11 cellular contexts compared by ENCODE assay signal in the genomic region with DNA sequence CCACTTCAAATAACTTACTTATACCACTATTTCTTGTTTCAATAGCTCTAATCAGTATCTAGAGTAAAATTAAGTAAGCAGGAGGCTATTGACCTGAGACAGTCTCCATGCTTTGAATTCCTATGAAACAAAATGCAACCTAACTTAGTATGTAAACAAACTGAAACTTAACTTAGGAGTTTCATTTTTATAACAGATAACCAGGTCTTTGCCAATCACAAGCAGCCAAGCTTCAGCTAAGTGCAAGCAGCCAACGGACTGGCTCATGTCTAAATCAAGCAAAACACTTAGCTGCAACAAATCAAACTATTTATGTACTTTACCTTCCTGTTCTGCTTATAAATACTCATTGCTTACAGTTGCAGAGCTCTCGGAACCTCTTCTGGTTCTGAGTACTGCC. TPM values are rescaled to one million over a fixed set of nuclear protein-coding genes. Genes with fewer than 3 reads are reported as not detected.
A peak's percentile ranks its signal among the peaks of the same experiment; 100 is the strongest.
DNase-seq lines count a peak whose midpoint lies in the region; ATAC-seq and TF ChIP-seq lines count a peak whose summit lies in the region.
"Had no signal": no experiment of that assay in that cellular context is flagged by ENCODE, and none has a peak within 500 bp of the region (broad histone marks: within the 10 kb centered on the region; RNA-seq: fewer than 3 reads in every experiment).

No MANE protein-coding gene starts in this region.

- H3K4me3 ChIP-seq in GM12864 (ENCODE audit: low read depth, low read length) (no peak overlapping the region), fibroblast of the aortic adventitia (ENCODE audit: low read depth, low read length) (no peak overlapping the region)

- POLR2A ChIA-PET in GM10248 (lab: Yijun Ruan, JAX) = no interaction called here

- CTCF ChIA-PET in GM10248 (lab: Yijun Ruan, JAX) = interaction anchor here (1.0 to 10.7 kb wide), 4 partner anchors 18 to 158 kb away, joined by 3 to 103 read pairs (median 4); a partner anchor contains a TSS

- peak; percentile 40 for ATAC-seq in GM21515 (IDR thresholded peaks at IDR 0.05; ENCODE audit: unreplicated experiment)

- DNase-seq in GM12864 (ENCODE audit: low read depth) = peak; percentile 56
- peak; percentile 23 for DNase-seq in HT-29 (ENCODE audit: low spot score)
- DNase-seq in fibroblast of the aortic adventitia (ENCODE audit: low read depth) = peak; percentile 15
- no peak for DNase-seq in NCI-H1092 treated with DMSO at 0.1 percent for 48 hours (lab: John Stamatoyannopoulos, UW)
- no peak for DNase-seq in putamen (ENCODE audit: low spot score)
- no peak for DNase-seq in NCI-H1048 (lab: John Stamatoyannopoulos, UW)
- DNase-seq in GM10248 (ENCODE audit: extremely low spot score) = no peak
- DNase-seq: activated CD4-positive, CD25-positive, alpha-beta regulatory T cell treated with anti-CD3 and anti-CD28 coated beads, Interleukin-2, amount 50 U/mL, for 72 hours; MV-4-11 had no signal

- TF ChIP-seq CTCF in GM12864 (IDR thresholded peaks at IDR 0.05; ENCODE audit: low read depth, low read length, missing control alignments) (no peak), fibroblast of the aortic adventitia (IDR thresholded peaks at IDR 0.05; ENCODE audit: insufficient read depth, low read length) (no peak), GM10248 (IDR thresholded peaks at IDR 0.05; ENCODE audit: control extremely low read depth, extremely low read depth, low read depth, missing control alignments) (no peak)

RNA-seq across cellular contexts. Expression of a gene that starts 4.4 kb away (rescaled TPM):
- total RNA-seq in HT-29 (2014; rRNA removed; shearing (Covaris generic)) = 298 and 301 TPM in 2 replicates
- 53.3 and 91.9 TPM in 2 replicates for total RNA-seq in fibroblast of the aortic adventitia (ENCODE audit: low replicate concordance)

RNA-seq across cellular contexts. Expression of a gene that starts 25.9 kb away (rescaled TPM):
- total RNA-seq in HT-29 (2014; rRNA removed; shearing (Covaris generic)) = 53.9 and 79.7 TPM in 2 replicates
- total RNA-seq in fibroblast of the aortic adventitia (ENCODE audit: low replicate concordance) = not detected in 2 replicates

RNA-seq across cellular contexts. Expression of a gene that starts 29.3 kb away (rescaled TPM):
- 26.6 and 27.7 TPM in 2 replicates for total RNA-seq in HT-29 (2014; rRNA removed; shearing (Covaris generic))
- total RNA-seq in fibroblast of the aortic adventitia (ENCODE audit: low replicate concordance) = 18.4 and 19.8 TPM in 2 replicates

RNA-seq across cellular contexts. Expression of a gene that starts 37.0 kb away (rescaled TPM):
- not detected in 2 replicates for total RNA-seq in HT-29 (2014; rRNA removed; shearing (Covaris generic))
- total RNA-seq in fibroblast of the aortic adventitia (ENCODE audit: low replicate concordance) = not detected in 2 replicates
- total RNA-seq: glomerular endothelial cell had no signal

RNA-seq across cellular contexts. Expression of a gene that starts 57.1 kb away (rescaled TPM):
- 2.8 and 3.0 TPM in 2 replicates for total RNA-seq in HT-29 (2014; rRNA removed; shearing (Covaris generic))
- 0.16 TPM in 1 of 2 replicates, not detected in the other for total RNA-seq in fibroblast of the aortic adventitia (ENCODE audit: low replicate concordance)
- total RNA-seq: glomerular endothelial cell had no signal

Comparison
In these comparisons a context has a peak if more than half of its experiments do, and no peak if none do; other contexts are left out.
1. DNase-seq: peak in GM12864 (single experiment), HT-29 (single experiment) and fibroblast of the aortic adventitia (single experiment); none in NCI-H1092 treated with DMSO at 0.1 percent for 48 hours (single experiment), putamen (single experiment), NCI-H1048 (single experiment) and GM10248 (single experiment).
2. RNA of a gene that starts 25.9 kb away (total RNA-seq): 53.9 to 79.7 TPM in HT-29; not detected in fibroblast of the aortic adventitia; every median in the first group is over 10 times any median in the second.